Comparison of ENCODE assay signal across 24 cellular contexts in genomic region chr2:178230396-178230795, GRCh38.
"Had no signal": no experiment of that assay in that cellular context is flagged by ENCODE, and none has a peak within 500 bp of the region (broad histone marks: within the 10 kb centered on the region; RNA-seq: fewer than 3 reads in every experiment).

No MANE protein-coding gene starts in this region.

- H3K27me3 Mint-ChIP-seq: dendritic cell treated with granulocyte-macrophage colony-stimulating factor and Interleukin-4, amounts not matched to agents 40 ng/mL and 50 ng/mL, for 4 days; type B pancreatic cell had no signal

- H3K9me3 Mint-ChIP-seq: dendritic cell treated with granulocyte-macrophage colony-stimulating factor and Interleukin-4, amounts not matched to agents 40 ng/mL and 50 ng/mL, for 4 days; endodermal cell; immature natural killer cell; mesothelial cell of epicardium; naive B cell; natural killer cell treated with Interleukin-12 subunit alpha and Interleukin-12 subunit beta and Interleukin-15 and Interleukin-18, amount 100 ng/mL, for 72 hours; neural progenitor cell; stimulated activated effector memory CD8-positive, alpha-beta T cell treated with anti-CD3 and anti-CD28 coated beads, Interleukin-12 subunit alpha, Interleukin-12 subunit beta, amount 100 ng/mL, for 72 hours; type B pancreatic cell had no signal

- H3K36me3 Mint-ChIP-seq: immature natural killer cell; mesothelial cell of epicardium; naive B cell; natural killer cell treated with Interleukin-12 subunit alpha and Interleukin-12 subunit beta and Interleukin-15 and Interleukin-18, amount 100 ng/mL, for 72 hours; neural progenitor cell; stimulated activated effector memory CD8-positive, alpha-beta T cell treated with anti-CD3 and anti-CD28 coated beads, Interleukin-12 subunit alpha, Interleukin-12 subunit beta, amount 100 ng/mL, for 72 hours; type B pancreatic cell had no signal

- H3K27me3 ChIP-seq: colonic mucosa, neural progenitor cell, sigmoid colon, testis, tibial artery had no signal

- H3K27ac Mint-ChIP-seq: dendritic cell treated with granulocyte-macrophage colony-stimulating factor and Interleukin-4, amounts not matched to agents 40 ng/mL and 50 ng/mL, for 4 days; endodermal cell; immature natural killer cell; mesothelial cell of epicardium; naive B cell; natural killer cell treated with Interleukin-12 subunit alpha and Interleukin-12 subunit beta and Interleukin-15 and Interleukin-18, amount 100 ng/mL, for 72 hours; neural progenitor cell; stimulated activated effector memory CD8-positive, alpha-beta T cell treated with anti-CD3 and anti-CD28 coated beads, Interleukin-12 subunit alpha, Interleukin-12 subunit beta, amount 100 ng/mL, for 72 hours; type B pancreatic cell had no signal

- H3K4me1 Mint-ChIP-seq: immature natural killer cell; mesothelial cell of epicardium; stimulated activated effector memory CD8-positive, alpha-beta T cell treated with anti-CD3 and anti-CD28 coated beads, Interleukin-12 subunit alpha, Interleukin-12 subunit beta, amount 100 ng/mL, for 72 hours had no signal

- H3K27ac ChIP-seq: colonic mucosa, neural progenitor cell, prostate gland, sigmoid colon, testis, tibial artery had no signal

- H3K36me3 ChIP-seq: colonic mucosa, neural progenitor cell, prostate gland, sigmoid colon, tibial artery had no signal

- H3K4me3 ChIP-seq: colonic mucosa, lung, mucosa of descending colon, neural progenitor cell, prostate gland, sigmoid colon, testis, tibial artery had no signal

- H3K4me3 Mint-ChIP-seq: dendritic cell treated with granulocyte-macrophage colony-stimulating factor and Interleukin-4, amounts not matched to agents 40 ng/mL and 50 ng/mL, for 4 days; endodermal cell; immature natural killer cell; mesothelial cell of epicardium; naive B cell; natural killer cell treated with Interleukin-12 subunit alpha and Interleukin-12 subunit beta and Interleukin-15 and Interleukin-18, amount 100 ng/mL, for 72 hours; neural progenitor cell; stimulated activated effector memory CD8-positive, alpha-beta T cell treated with anti-CD3 and anti-CD28 coated beads, Interleukin-12 subunit alpha, Interleukin-12 subunit beta, amount 100 ng/mL, for 72 hours; type B pancreatic cell had no signal

- DNase-seq: colonic mucosa; effector CD8-positive, alpha-beta T cell; endodermal cell; erythroblast; immature natural killer cell; islet precursor cell; mesenchymal stem cell; mucosa of descending colon; naive B cell; right cardiac atrium; sigmoid colon; stimulated activated CD4-positive, alpha-beta T cell treated with anti-CD3 and anti-CD28 coated beads, Interleukin-2, amount 100 ng/mL, for 24 hours; stimulated activated CD4-positive, alpha-beta T cell treated with anti-CD3 and anti-CD28 coated beads, Interleukin-4, amount 100 ng/mL, for 24 hours; stimulated activated naive CD8-positive, alpha-beta T cell treated with anti-CD3 and anti-CD28 coated beads, Interleukin-15, Interleukin-2, amounts not matched to agents 100 U/mL and 50 U/mL, for 24 hours had no signal

- H3K9me3 ChIP-seq: colonic mucosa, mucosa of descending colon, prostate gland, sigmoid colon, testis, tibial artery had no signal

- H3K4me1 ChIP-seq: colonic mucosa, prostate gland, sigmoid colon, testis, tibial artery had no signal
